In genomic region chr4:151432654-151433053, GRCh38 we compare ENCODE assay signal across 25 cellular contexts. TPM values are rescaled to one million over a fixed set of nuclear protein-coding genes. Genes with fewer than 3 reads are reported as not detected.
"Had no signal": no experiment of that assay in that cellular context is flagged by ENCODE, and none has a peak within 500 bp of the region (broad histone marks: within the 10 kb centered on the region; RNA-seq: fewer than 3 reads in every experiment).

No MANE protein-coding gene starts in this region.

- H3K27ac Mint-ChIP-seq: activated CD4-positive, alpha-beta memory T cell treated with anti-CD3 and anti-CD28 coated beads for 36 hours; activated naive CD4-positive, alpha-beta T cell treated with anti-CD3 and anti-CD28 coated beads, Interleukin-2, amount 10 ng/mL, durations not matched to agents 7 days and 5 days; activated T-cell treated with anti-CD3 and anti-CD28 coated beads, Interleukin-2, amount 50 U/mL, for 72 hours; mesothelial cell of epicardium; natural killer cell treated with Interleukin-12 subunit alpha and Interleukin-12 subunit beta and Interleukin-15 and Interleukin-18, amount 100 ng/mL, for 72 hours; stimulated activated naive CD8-positive, alpha-beta T cell treated with anti-CD3 and anti-CD28 coated beads, Interleukin-15, Interleukin-2, amounts not matched to agents 100 ng/mL and 50 ng/mL, for 24 hours had no signal

- H3K9me3 ChIP-seq: heart right ventricle, neutrophil, ovary, prostate gland, right atrium auricular region, thyroid gland had no signal

- H3K36me3 Mint-ChIP-seq: activated CD4-positive, alpha-beta memory T cell treated with anti-CD3 and anti-CD28 coated beads for 36 hours; activated naive CD4-positive, alpha-beta T cell treated with anti-CD3 and anti-CD28 coated beads, Interleukin-2, amount 10 ng/mL, durations not matched to agents 7 days and 5 days; mesothelial cell of epicardium; natural killer cell treated with Interleukin-12 subunit alpha and Interleukin-12 subunit beta and Interleukin-15 and Interleukin-18, amount 100 ng/mL, for 72 hours had no signal

- H3K4me3 ChIP-seq: coronary artery, heart right ventricle, lung, ovary, prostate gland, right atrium auricular region, thyroid gland had no signal

- H3K4me3 Mint-ChIP-seq: activated CD4-positive, alpha-beta memory T cell treated with anti-CD3 and anti-CD28 coated beads for 36 hours; activated naive CD4-positive, alpha-beta T cell treated with anti-CD3 and anti-CD28 coated beads, Interleukin-2, amount 10 ng/mL, durations not matched to agents 7 days and 5 days; activated T-cell treated with anti-CD3 and anti-CD28 coated beads, Interleukin-2, amount 50 U/mL, for 72 hours; mesothelial cell of epicardium; natural killer cell treated with Interleukin-12 subunit alpha and Interleukin-12 subunit beta and Interleukin-15 and Interleukin-18, amount 100 ng/mL, for 72 hours; stimulated activated naive CD8-positive, alpha-beta T cell treated with anti-CD3 and anti-CD28 coated beads, Interleukin-15, Interleukin-2, amounts not matched to agents 100 ng/mL and 50 ng/mL, for 24 hours had no signal

- H3K4me1 ChIP-seq: prostate gland, right atrium auricular region had no signal

- H3K27me3 ChIP-seq: neutrophil, ovary, right atrium auricular region, thyroid gland had no signal

- H3K36me3 ChIP-seq: heart right ventricle, neutrophil, ovary, prostate gland, right atrium auricular region, thyroid gland had no signal

- DNase-seq: activated CD4-positive, alpha-beta memory T cell treated with anti-CD3 and anti-CD28 coated beads for 36 hours; activated CD4-positive, alpha-beta T cell treated with anti-CD3 and anti-CD28 coated beads for 48 hours; activated effector memory CD4-positive, alpha-beta T cell treated with Interleukin-2 at 50 U/mL for 16 hours; activated naive CD4-positive, alpha-beta T cell treated with anti-CD3 and anti-CD28 coated beads, Interleukin-2, amount 10 ng/mL, durations not matched to agents 7 days and 5 days; activated T-cell treated with anti-CD3 and anti-CD28 coated beads, Interleukin-2, amount 50 U/mL, for 72 hours; amygdala; cerebellar nuclear complex; heart right ventricle; islet precursor cell; ovary; stimulated activated CD4-positive, alpha-beta T cell treated with anti-CD3 and anti-CD28 coated beads, Interleukin-12 subunit alpha, Interleukin-12 subunit beta, amount 100 ng/mL, for 4 hours; stimulated activated CD4-positive, alpha-beta T cell treated with anti-CD3 and anti-CD28 coated beads, Interleukin-4, amount 100 ng/mL, for 4 hours; substantia nigra; T-helper 9 cell; thyroid gland had no signal

- ATAC-seq: activated T-cell treated with anti-CD3 and anti-CD28 coated beads, Interleukin-2, amount 50 U/mL, for 72 hours; left lobe of liver; natural killer cell treated with Interleukin-12 subunit alpha and Interleukin-12 subunit beta and Interleukin-15 and Interleukin-18, amount 100 ng/mL, for 72 hours had no signal

- H3K27me3 Mint-ChIP-seq: activated CD4-positive, alpha-beta memory T cell treated with anti-CD3 and anti-CD28 coated beads for 36 hours; activated naive CD4-positive, alpha-beta T cell treated with anti-CD3 and anti-CD28 coated beads, Interleukin-2, amount 10 ng/mL, durations not matched to agents 7 days and 5 days had no signal

- H3K9me3 Mint-ChIP-seq: activated CD4-positive, alpha-beta memory T cell treated with anti-CD3 and anti-CD28 coated beads for 36 hours; activated naive CD4-positive, alpha-beta T cell treated with anti-CD3 and anti-CD28 coated beads, Interleukin-2, amount 10 ng/mL, durations not matched to agents 7 days and 5 days; activated T-cell treated with anti-CD3 and anti-CD28 coated beads, Interleukin-2, amount 50 U/mL, for 72 hours; mesothelial cell of epicardium; stimulated activated naive CD8-positive, alpha-beta T cell treated with anti-CD3 and anti-CD28 coated beads, Interleukin-15, Interleukin-2, amounts not matched to agents 100 ng/mL and 50 ng/mL, for 24 hours had no signal

- H3K27ac ChIP-seq: coronary artery, heart right ventricle, neutrophil, ovary, prostate gland, right atrium auricular region, thyroid gland had no signal

RNA-seq across cellular contexts. Expression of gene FHIP1A, which starts 23.7 kb away (rescaled TPM):
- total RNA-seq: T-helper 1 cell treated with Interleukin-12 subunit alpha and Interleukin-12 subunit beta and Interleukin-4 antibody, amounts not matched to agents 30 ng/mL and 1 ng/mL, for 36 hours had no signal
